21 cellular contexts compared by ENCODE assay signal in genomic region chr3:123480428-123480827, GRCh38. TPM values are rescaled to one million over a fixed set of nuclear protein-coding genes. Genes with fewer than 3 reads are reported as not detected.
DNase-seq lines count a peak whose midpoint lies in the region; ATAC-seq, FAIRE-seq and TF ChIP-seq lines count a peak whose summit lies in the region.
"Had no signal": no experiment of that assay in that cellular context is flagged by ENCODE, and none has a peak within 500 bp of the region (broad histone marks: within the 10 kb centered on the region; RNA-seq: fewer than 3 reads in every experiment).

No MANE protein-coding gene starts in this region.

- H3K4me3 Mint-ChIP-seq in immature natural killer cell: no peak overlapping the region
- H3K4me3 Mint-ChIP-seq in T-helper 2 cell treated with Interferon-gamma antibody and Interleukin-4, amounts not matched to agents 5 μg/mL and 100 μg/mL, for 36 hours: no peak overlapping the region
- H3K4me3 Mint-ChIP-seq: activated CD8-positive, alpha-beta T cell treated with anti-CD3 and anti-CD28 coated beads for 36 hours; activated T-cell treated with anti-CD3 and anti-CD28 coated beads, Interleukin-2, amount 50 U/mL, for 24 hours; T-helper 1 cell treated with Interleukin-12 subunit alpha and Interleukin-12 subunit beta and Interleukin-4 antibody, amounts not matched to agents 30 μg/mL and 1 μg/mL, for 36 hours had no signal

- no peak for DNase-seq in GM12891 (ENCODE audit: insufficient read length, low spot score)
- peak; percentile 54 for DNase-seq in MV-4-11 (lab: John Stamatoyannopoulos, UW)
- DNase-seq in immature natural killer cell: peak; percentile 9 to 12 (median 10)
- DNase-seq in T-helper 2 cell treated with Interferon-gamma antibody and Interleukin-4, amounts not matched to agents 5 μg/mL and 100 μg/mL, for 36 hours (ENCODE audit: low spot score): no peak
- DNase-seq in stimulated activated CD8-positive, alpha-beta memory T cell treated with anti-CD3 and anti-CD28 coated beads, Interleukin-4, amount 100 ng/mL, for 48 hours: no peak
- DNase-seq in activated CD8-positive, alpha-beta memory T cell treated with anti-CD3 and anti-CD28 coated beads, Interleukin-2, amount 50 U/mL, for 48 hours: no peak
- DNase-seq in GDM1 (lab: John Stamatoyannopoulos, UW): no peak
- DNase-seq: activated CD8-positive, alpha-beta T cell treated with anti-CD3 and anti-CD28 coated beads for 36 hours; activated naive CD4-positive, alpha-beta T cell treated with anti-CD3 and anti-CD28 coated beads, Interleukin-2, amount 50 U/mL, for 16 hours; activated T-cell treated with anti-CD3 and anti-CD28 coated beads, Interleukin-2, amount 50 U/mL, for 24 hours; DMS153; GF-D8; glutamatergic neuron; HCEC 1CT; KG1; NCI-H1105; NCI-H524; Right ventricle myocardium superior had no signal

- H3K9me3 Mint-ChIP-seq in immature natural killer cell: no peaks in the 10 kb centered on the region
- no peaks in the 10 kb centered on the region for H3K9me3 Mint-ChIP-seq in T-helper 2 cell treated with Interferon-gamma antibody and Interleukin-4, amounts not matched to agents 5 μg/mL and 100 μg/mL, for 36 hours
- H3K9me3 Mint-ChIP-seq: activated CD8-positive, alpha-beta T cell treated with anti-CD3 and anti-CD28 coated beads for 36 hours; activated T-cell treated with anti-CD3 and anti-CD28 coated beads, Interleukin-2, amount 50 U/mL, for 24 hours; T-helper 1 cell treated with Interleukin-12 subunit alpha and Interleukin-12 subunit beta and Interleukin-4 antibody, amounts not matched to agents 30 μg/mL and 1 μg/mL, for 36 hours had no signal

- ATAC-seq in GM19452 (IDR thresholded peaks at IDR 0.05; ENCODE audit: unreplicated experiment): peak; percentile 66
- ATAC-seq: activated CD8-positive, alpha-beta T cell treated with anti-CD3 and anti-CD28 coated beads for 36 hours had no signal

- H3K27ac Mint-ChIP-seq in immature natural killer cell: no peak overlapping the region
- H3K27ac Mint-ChIP-seq in T-helper 2 cell treated with Interferon-gamma antibody and Interleukin-4, amounts not matched to agents 5 μg/mL and 100 μg/mL, for 36 hours: no peak overlapping the region
- H3K27ac Mint-ChIP-seq: activated CD8-positive, alpha-beta T cell treated with anti-CD3 and anti-CD28 coated beads for 36 hours; activated T-cell treated with anti-CD3 and anti-CD28 coated beads, Interleukin-2, amount 50 U/mL, for 24 hours; T-helper 1 cell treated with Interleukin-12 subunit alpha and Interleukin-12 subunit beta and Interleukin-4 antibody, amounts not matched to agents 30 μg/mL and 1 μg/mL, for 36 hours had no signal

- H3K27me3 Mint-ChIP-seq in immature natural killer cell (ENCODE audit: low read depth in 3 of 3): peaks cover 5 to 12% (median 6%) of the 10 kb centered on the region in 3 donors
- H3K27me3 Mint-ChIP-seq in T-helper 2 cell treated with Interferon-gamma antibody and Interleukin-4, amounts not matched to agents 5 μg/mL and 100 μg/mL, for 36 hours (ENCODE audit: low read depth): peaks cover 6% of the 10 kb centered on the region

- TF ChIP-seq POLR2A in GM12891 (IDR thresholded peaks at IDR 0.05; ENCODE audit: low read depth, low read length): no peak

- H3K36me3 Mint-ChIP-seq in immature natural killer cell: no peaks in the 10 kb centered on the region
- no peaks in the 10 kb centered on the region for H3K36me3 Mint-ChIP-seq in T-helper 2 cell treated with Interferon-gamma antibody and Interleukin-4, amounts not matched to agents 5 μg/mL and 100 μg/mL, for 36 hours (ENCODE audit: low read depth)

- H3K4me1 Mint-ChIP-seq in immature natural killer cell: peaks cover 0 to 7% of the 10 kb centered on the region in 2 donors
- no peaks in the 10 kb centered on the region for H3K4me1 Mint-ChIP-seq in T-helper 2 cell treated with Interferon-gamma antibody and Interleukin-4, amounts not matched to agents 5 μg/mL and 100 μg/mL, for 36 hours (ENCODE audit: low read depth)

- no peak for FAIRE-seq in GM12891 (lab: Jason Lieb, UNC)
- FAIRE-seq: astrocyte had no signal

TF ChIP-seq in GM12891, 5 proteins besides CTCF, POLR2A, EP300 and RAD21:
- TF ChIP-seq POU2F2 (IDR thresholded peaks at IDR 0.05; ENCODE audit: low read depth, low read length) (no peak), SPI1 (IDR thresholded peaks at IDR 0.05; ENCODE audit: low read depth, low read length) (peak; percentile 79), POLR2AphosphoS5 (IDR thresholded peaks at IDR 0.05; ENCODE audit: low read depth, low read length) (no peak), PAX5 (IDR thresholded peaks at IDR 0.05; ENCODE audit: insufficient read depth, low read length, severe bottlenecking) (no peak), TAF1 (IDR thresholded peaks at IDR 0.05; ENCODE audit: low read depth, low read length) (no peak)

RNA-seq across cellular contexts. Expression of gene ADCY5, which starts 31.5 kb away (rescaled TPM):
- 0.03 TPM for polyA plus RNA-seq in GM12891 (2012; ENCODE audit: low read depth, missing spikeins)
- polyA plus RNA-seq in immature natural killer cell: under 1 TPM in 1 of 3 donors, not detected in 2; 0.03 TPM

Comparison
In these comparisons a context has a peak if more than half of its experiments do, and no peak if none do; other contexts are left out.
1. DNase-seq: peak in MV-4-11 (single experiment) and immature natural killer cell (3 of 3); none in GM12891 (single experiment), T-helper 2 cell treated with Interferon-gamma antibody and Interleukin-4, amounts not matched to agents 5 μg/mL and 100 μg/mL, for 36 hours (single experiment), stimulated activated CD8-positive, alpha-beta memory T cell treated with anti-CD3 and anti-CD28 coated beads, Interleukin-4, amount 100 ng/mL, for 48 hours (single experiment), activated CD8-positive, alpha-beta memory T cell treated with anti-CD3 and anti-CD28 coated beads, Interleukin-2, amount 50 U/mL, for 48 hours (single experiment) and GDM1 (single experiment).